8 cellular contexts compared by ENCODE assay signal in the genomic region with DNA sequence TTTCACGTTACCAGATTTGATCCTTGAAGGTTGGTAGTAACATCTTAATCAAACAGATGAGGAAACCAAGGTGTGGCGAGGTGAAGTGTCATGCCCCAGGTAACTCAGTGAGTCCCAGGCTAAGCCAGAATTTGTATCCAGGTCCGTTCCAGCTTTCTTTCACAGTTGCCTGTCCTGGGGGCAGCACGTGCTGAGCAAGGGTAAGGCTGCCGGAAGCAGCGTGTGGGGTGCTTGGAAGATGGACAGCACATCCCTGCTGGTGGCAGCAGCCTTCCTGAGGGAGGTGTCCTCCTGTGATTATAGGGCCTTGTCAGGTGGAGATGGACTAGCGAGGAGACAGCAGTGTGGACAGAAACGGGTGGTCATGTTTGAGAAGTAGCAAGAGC. TPM values are rescaled to one million over a fixed set of nuclear protein-coding genes. Genes with fewer than 3 reads are reported as not detected.
DNase-seq lines count a peak whose midpoint lies in the region; ATAC-seq and TF ChIP-seq lines count a peak whose summit lies in the region.

No MANE protein-coding gene starts in this region.

- H3K4me1 ChIP-seq in adipocyte (ENCODE audit: control insufficient read depth, insufficient read depth, low read length) (peaks cover 69% of the 10 kb centered on the region), right lobe of liver (peaks cover 0 to 27% (median 9%) of the 10 kb centered on the region in 4 donors), thoracic aorta (ENCODE audit: control insufficient read depth in 1 of 2, low read depth in 2 of 2) (peaks cover 39 to 64% of the 10 kb centered on the region in 2 donors)

- H3K27me3 ChIP-seq in adipocyte (replicated peaks; ENCODE audit: control insufficient read depth, insufficient read depth, low read length) (no peaks in the 10 kb centered on the region), right lobe of liver (no peaks in the 10 kb centered on the region), thoracic aorta (replicated peaks; ENCODE audit: insufficient read depth) (no peaks in the 10 kb centered on the region)

- TF ChIP-seq CTCF in right lobe of liver (IDR thresholded peaks at IDR 0.05): no peak
- no peak for TF ChIP-seq CTCF in thoracic aorta (IDR thresholded peaks at IDR 0.05)

- H3K36me3 ChIP-seq in adipocyte (ENCODE audit: control insufficient read depth, insufficient read depth, low read length, severe bottlenecking): no peaks in the 10 kb centered on the region
- H3K36me3 ChIP-seq in right lobe of liver: no peaks in the 10 kb centered on the region
- H3K36me3 ChIP-seq in thoracic aorta: no peaks in the 10 kb centered on the region

- peak overlapping the region; percentile 75 for H3K9ac ChIP-seq in adipocyte (ENCODE audit: low read length)

- peak overlapping the region; percentile 29 for H3K4me3 Mint-ChIP-seq in activated CD8-positive, alpha-beta memory T cell treated with anti-CD3 and anti-CD28 coated beads, Interleukin-2, amount 10 ng/mL, durations not matched to agents 7 days and 5 days

- TF ChIP-seq POLR2A in right lobe of liver (IDR thresholded peaks at IDR 0.05): no peak

- peaks cover 35% of the 10 kb centered on the region for H3K4me1 Mint-ChIP-seq in activated CD8-positive, alpha-beta memory T cell treated with anti-CD3 and anti-CD28 coated beads, Interleukin-2, amount 10 ng/mL, durations not matched to agents 7 days and 5 days

- no peaks in the 10 kb centered on the region for H3K9me3 ChIP-seq in adipocyte (ENCODE audit: control insufficient read depth, low read length)
- H3K9me3 ChIP-seq in right lobe of liver: no peaks in the 10 kb centered on the region
- no peaks in the 10 kb centered on the region for H3K9me3 ChIP-seq in thoracic aorta

- DNase-seq in activated CD8-positive, alpha-beta memory T cell treated with anti-CD3 and anti-CD28 coated beads, Interleukin-2, amount 10 ng/mL, durations not matched to agents 7 days and 5 days: no peak
- no peak for DNase-seq in activated CD8-positive, alpha-beta memory T cell treated with anti-CD3 and anti-CD28 coated beads, Interleukin-2, amount 50 U/mL, for 4 hours
- DNase-seq in adipocyte (ENCODE audit: low read depth) (no peak), right lobe of liver (no peak), thoracic aorta (ENCODE audit: low spot score) (no peak), COLO668 (lab: John Stamatoyannopoulos, UW; ENCODE audit: unreplicated experiment) (no peak), NCI-H1417 treated with DMSO at 0.1 percent for 48 hours (lab: John Stamatoyannopoulos, UW) (no peak), NCI-H1436 treated with DMSO at 0.1 percent for 48 hours (lab: John Stamatoyannopoulos, UW) (no peak)

- H3K4me3 ChIP-seq in adipocyte (ENCODE audit: low read length) (peak overlapping the region; percentile 86), right lobe of liver (peak overlapping the region in 1 of 3 donors; percentile 93), thoracic aorta (peak overlapping the region; percentile 95)

- H3K36me3 Mint-ChIP-seq in activated CD8-positive, alpha-beta memory T cell treated with anti-CD3 and anti-CD28 coated beads, Interleukin-2, amount 10 ng/mL, durations not matched to agents 7 days and 5 days: peaks cover 4% of the 10 kb centered on the region

- H3K9me3 Mint-ChIP-seq in activated CD8-positive, alpha-beta memory T cell treated with anti-CD3 and anti-CD28 coated beads, Interleukin-2, amount 10 ng/mL, durations not matched to agents 7 days and 5 days (ENCODE audit: low read depth): no peaks in the 10 kb centered on the region

- 44% methylated on average over 4 of the region's 8 CpGs for WGBS in right lobe of liver (ENCODE audit: insufficient coverage, low coverage, low lambda C conversion rate, missing lambda C conversion rate)

- H3K27ac Mint-ChIP-seq in activated CD8-positive, alpha-beta memory T cell treated with anti-CD3 and anti-CD28 coated beads, Interleukin-2, amount 10 ng/mL, durations not matched to agents 7 days and 5 days: no peak overlapping the region

- H3K27me3 Mint-ChIP-seq in activated CD8-positive, alpha-beta memory T cell treated with anti-CD3 and anti-CD28 coated beads, Interleukin-2, amount 10 ng/mL, durations not matched to agents 7 days and 5 days: no peaks in the 10 kb centered on the region

- ATAC-seq in activated CD8-positive, alpha-beta memory T cell treated with anti-CD3 and anti-CD28 coated beads, Interleukin-2, amount 10 ng/mL, durations not matched to agents 7 days and 5 days: no peak
- ATAC-seq in right lobe of liver (no peak), thoracic aorta (ENCODE audit: insufficient number of reproducible peaks, low FRiP score, low read depth) (no peak)

- intact Hi-C loops in right lobe of liver (cut with DNase I): no loop called here

- CTCF ChIA-PET in activated CD8-positive, alpha-beta memory T cell treated with anti-CD3 and anti-CD28 coated beads, Interleukin-2, amount 10 ng/mL, durations not matched to agents 7 days and 5 days (lab: Charles Lee): no interaction called here

- peak overlapping the region; percentile 11 to 40 (median 31) for H3K27ac ChIP-seq in right lobe of liver
- H3K27ac ChIP-seq in thoracic aorta: peak overlapping the region in 1 of 2 donors; percentile 81

RNA-seq across cellular contexts. Expression of a gene that starts 50.9 kb away (rescaled TPM):
- total RNA-seq in activated CD8-positive, alpha-beta memory T cell treated with anti-CD3 and anti-CD28 coated beads, Interleukin-2, amount 10 ng/mL, durations not matched to agents 7 days and 5 days: 10 to 100 TPM; 42.0 to 55.2 TPM
- total RNA-seq in right lobe of liver (10 to 100 TPM; 11.7 to 22.8 (median 20.7) TPM), thoracic aorta (100 to 1,000 TPM; 126 to 146 TPM)
